ENCODE assay signal across 17 cellular contexts in the genomic region with DNA sequence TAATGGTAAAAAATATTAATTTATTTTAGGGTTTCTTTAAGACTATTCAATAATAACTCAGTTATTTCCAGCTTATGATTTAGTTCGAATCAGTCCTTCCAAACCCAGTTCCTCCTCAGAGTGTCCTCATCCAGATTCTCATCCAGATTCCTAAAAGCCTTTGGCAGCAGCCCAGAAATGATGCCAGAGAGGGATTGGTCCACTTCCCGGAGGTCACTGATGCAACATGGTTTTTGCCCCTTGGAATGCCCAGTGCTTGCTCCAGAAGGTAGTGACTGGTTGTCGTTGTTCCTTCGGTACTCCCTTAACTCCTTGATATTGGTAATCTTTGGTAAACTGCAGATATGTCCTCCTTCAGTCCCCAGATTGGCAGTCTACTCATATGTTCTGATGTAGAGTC.
DNase-seq lines count a peak whose midpoint lies in the region; ATAC-seq and TF ChIP-seq lines count a peak whose summit lies in the region.
"Had no signal": no experiment of that assay in that cellular context is flagged by ENCODE, and none has a peak within 500 bp of the region (broad histone marks: within the 10 kb centered on the region; RNA-seq: fewer than 3 reads in every experiment).

No MANE protein-coding gene starts in this region.

- H3K9me3 ChIP-seq in mammary epithelial cell (replicated peaks; ENCODE audit: insufficient read depth, low read length), result peaks cover 25% of the 10 kb centered on the region
- no peaks in the 10 kb centered on the region for H3K9me3 ChIP-seq in Caco-2
- H3K9me3 ChIP-seq: A549; BLaER1 treated with 17β-estradiol and CSF1 and Interleukin-3, amounts not matched to agents 10 nM and 100 nM had no signal

- no peaks in the 10 kb centered on the region for H3K4me1 ChIP-seq in mammary epithelial cell (ENCODE audit: insufficient read depth, low read length)
- H3K4me1 ChIP-seq in Caco-2, result peaks cover 15% of the 10 kb centered on the region
- H3K4me1 ChIP-seq in foreskin keratinocyte, result no peaks in the 10 kb centered on the region
- H3K4me1 ChIP-seq: A549; BLaER1 treated with 17β-estradiol and CSF1 and Interleukin-3, amounts not matched to agents 10 nM and 100 nM had no signal

- H3K36me3 ChIP-seq in mammary epithelial cell (ENCODE audit: insufficient read depth, low read length) (no peaks in the 10 kb centered on the region), Caco-2 (ENCODE audit: control insufficient read depth, insufficient read depth, low read length) (no peaks in the 10 kb centered on the region)
- H3K36me3 ChIP-seq: BLaER1 treated with 17β-estradiol and CSF1 and Interleukin-3, amounts not matched to agents 10 nM and 100 nM had no signal

- H4K20me1 ChIP-seq in mammary epithelial cell (ENCODE audit: insufficient read depth, low read length), result no peaks in the 10 kb centered on the region
- H4K20me1 ChIP-seq: BLaER1 treated with 17β-estradiol and CSF1 and Interleukin-3, amounts not matched to agents 10 nM and 100 nM had no signal

- peak; percentile 51 for ATAC-seq in left lobe of liver
- ATAC-seq in foreskin keratinocyte, result no peak
- ATAC-seq: A549; CD8-positive, alpha-beta T cell; GM12878 had no signal

- H3K36me3 Mint-ChIP-seq in MCF 10A (ENCODE audit: insufficient read depth, unreplicated experiment), result no peaks in the 10 kb centered on the region
- H3K36me3 Mint-ChIP-seq in Caco-2 (ENCODE audit: insufficient read depth, unreplicated experiment), result no peaks in the 10 kb centered on the region
- H3K36me3 Mint-ChIP-seq: CD8-positive, alpha-beta T cell had no signal

- H3K4me1 Mint-ChIP-seq in MCF 10A (ENCODE audit: insufficient read depth, unreplicated experiment) (no peaks in the 10 kb centered on the region), Caco-2 (ENCODE audit: low read depth, unreplicated experiment) (peaks cover 7% of the 10 kb centered on the region)
- H3K4me1 Mint-ChIP-seq: B cell had no signal

- H3K79me2 ChIP-seq in mammary epithelial cell (ENCODE audit: insufficient read depth, low read length), result no peaks in the 10 kb centered on the region

- in situ Hi-C loops in mammary epithelial cell (cut with MboI; ENCODE audit: low sequenced_read_pairs in 2 of 2), result no loop called here

- BruUV-seq in MCF 10A (replicated peaks; lab: Mats Ljungman, UMichigan), result no TSS peak
- BruUV-seq in mammary epithelial cell (replicated peaks; lab: Mats Ljungman, UMichigan), result no TSS peak
- no TSS peak for BruUV-seq in Caco-2 (replicated peaks; lab: Mats Ljungman, UMichigan)

- no peak overlapping the region for H2AFZ ChIP-seq in mammary epithelial cell (ENCODE audit: low read depth, low read length)

- no peak overlapping the region for H3K9ac ChIP-seq in mammary epithelial cell (ENCODE audit: insufficient read depth, low read length)
- H3K9ac ChIP-seq: BLaER1 treated with 17β-estradiol and CSF1 and Interleukin-3, amounts not matched to agents 10 nM and 100 nM had no signal

- H3K27me3 ChIP-seq in mammary epithelial cell (ENCODE audit: insufficient read depth, low read length), result no peaks in the 10 kb centered on the region
- no peaks in the 10 kb centered on the region for H3K27me3 ChIP-seq in Caco-2 (replicated peaks; ENCODE audit: control insufficient read depth, insufficient read depth, low read length)
- no peaks in the 10 kb centered on the region for H3K27me3 ChIP-seq in foreskin keratinocyte
- H3K27me3 ChIP-seq: BLaER1 treated with 17β-estradiol and CSF1 and Interleukin-3, amounts not matched to agents 10 nM and 100 nM had no signal

- H3K9me3 Mint-ChIP-seq in MCF 10A (ENCODE audit: unreplicated experiment) (peaks cover 24% of the 10 kb centered on the region), Caco-2 (ENCODE audit: unreplicated experiment) (no peaks in the 10 kb centered on the region)
- H3K9me3 Mint-ChIP-seq: CD4-positive, alpha-beta T cell; CD8-positive, alpha-beta T cell had no signal

- no peak overlapping the region for H3K4me2 ChIP-seq in mammary epithelial cell (ENCODE audit: insufficient read depth, low read depth, low read length)
- H3K4me2 ChIP-seq: A549; BLaER1 treated with 17β-estradiol and CSF1 and Interleukin-3, amounts not matched to agents 10 nM and 100 nM had no signal

- H3K4me3 ChIP-seq in mammary epithelial cell (replicated peaks in 1 of 3; ENCODE audit: insufficient read depth in 1 of 3, low read depth in 2 of 3, low read length in 3 of 3), result no peak overlapping the region
- no peak overlapping the region for H3K4me3 ChIP-seq in Caco-2 (ENCODE audit: low read depth, low read length)
- H3K4me3 ChIP-seq: A549; BLaER1 treated with 17β-estradiol and CSF1 and Interleukin-3, amounts not matched to agents 10 nM and 100 nM; GM12878 had no signal

- DNase-seq in MCF 10A (ENCODE audit: unreplicated experiment) (peak; percentile 11), mammary epithelial cell (no peak), Caco-2 (no peak), left lobe of liver (ENCODE audit: low spot score) (no peak), DMS 273 treated with DMSO at 0.1 percent for 48 hours (lab: John Stamatoyannopoulos, UW) (no peak), foreskin keratinocyte (no peak)
- DNase-seq: AML-193; CD4-positive, alpha-beta T cell; CD8-positive, alpha-beta T cell; DMS79 treated with DMSO at 0.1 percent for 48 hours; GDM1 had no signal

- CTCF ChIA-PET in MCF 10A (lab: Yijun Ruan, JAX) (interaction anchor here (0.7 to 1.2 kb wide), 2 partner anchors 414 to 425 kb away, joined by 3 to 4 read pairs; no protein-coding TSS in a partner anchor), mammary epithelial cell (lab: Charles Lee; ENCODE audit: low non-redundant PET) (no interaction called here), Caco-2 (lab: Charles Lee) (no interaction called here)

- dilution Hi-C loops in mammary epithelial cell (cut with HindIII; ENCODE audit: low sequenced_read_pairs), result no loop called here

- POLR2A ChIA-PET in MCF 10A (lab: Yijun Ruan, JAX), result no interaction called here
- POLR2A ChIA-PET in Caco-2 (lab: Charles Lee), result no interaction called here

- TF ChIP-seq CTCF in MCF 10A (IDR thresholded peaks at IDR 0.05; ENCODE audit: unreplicated experiment) (no peak), mammary epithelial cell (conservative IDR thresholded peaks at IDR 0.05 in 1 of 2, IDR thresholded peaks at IDR 0.05 in 1 of 2; ENCODE audit: extremely low read depth in 1 of 2, insufficient read depth in 1 of 2, low read depth in 1 of 2, low read length in 2 of 2) (no peak), Caco-2 (IDR thresholded peaks at IDR 0.05; ENCODE audit: insufficient read depth in 1 of 2, low read depth in 1 of 2, low read length in 1 of 2, severe bottlenecking in 1 of 2, unreplicated experiment in 1 of 2) (no peak), foreskin keratinocyte (conservative IDR thresholded peaks at IDR 0.05) (no peak)

- H3K27me3 Mint-ChIP-seq in MCF 10A (ENCODE audit: insufficient read depth, unreplicated experiment) (no peaks in the 10 kb centered on the region), Caco-2 (ENCODE audit: insufficient read depth, unreplicated experiment) (no peaks in the 10 kb centered on the region)
- H3K27me3 Mint-ChIP-seq: B cell; CD4-positive, alpha-beta T cell had no signal

- H3K4me3 Mint-ChIP-seq in MCF 10A (ENCODE audit: unreplicated experiment) (no peak overlapping the region), Caco-2 (ENCODE audit: unreplicated experiment) (no peak overlapping the region)
- H3K4me3 Mint-ChIP-seq: B cell; CD4-positive, alpha-beta T cell; CD8-positive, alpha-beta T cell had no signal

- intact Hi-C loops in MCF 10A (cut with micrococcal nuclease) (no loop called here), mammary epithelial cell (cut with micrococcal nuclease) (no loop called here), Caco-2 (cut with micrococcal nuclease; ENCODE audit: unreplicated experiment) (no loop called here)

- H3K27ac Mint-ChIP-seq in MCF 10A (ENCODE audit: low read depth, unreplicated experiment), result no peak overlapping the region
- H3K27ac Mint-ChIP-seq in Caco-2 (ENCODE audit: unreplicated experiment), result peak overlapping the region; percentile 40
- H3K27ac Mint-ChIP-seq: B cell; CD4-positive, alpha-beta T cell; CD8-positive, alpha-beta T cell had no signal

- H3K27ac ChIP-seq in mammary epithelial cell (ENCODE audit: insufficient read depth, low read depth, low read length) (no peak overlapping the region), foreskin keratinocyte (no peak overlapping the region)
- H3K27ac ChIP-seq: 22Rv1; A549; BLaER1 treated with 17β-estradiol and CSF1 and Interleukin-3, amounts not matched to agents 10 nM and 100 nM; C4-2B had no signal

- 18% methylated on average over 3 of the region's 4 CpGs for WGBS in mammary epithelial cell (ENCODE audit: low coverage, missing lambda C conversion rate)
